16 cellular contexts compared by ENCODE assay signal in genomic region chr19:4115818-4116385, GRCh38. TPM values are rescaled to one million over a fixed set of nuclear protein-coding genes. Genes with fewer than 3 reads are reported as not detected.
DNase-seq lines count a peak whose midpoint lies in the region; ATAC-seq, FAIRE-seq and TF ChIP-seq lines count a peak whose summit lies in the region.
"Had no signal": no experiment of that assay in that cellular context is flagged by ENCODE, and none has a peak within 500 bp of the region (broad histone marks: within the 10 kb centered on the region; RNA-seq: fewer than 3 reads in every experiment).

No MANE protein-coding gene starts in this region.

- intact Hi-C loops in mammary epithelial cell (cut with micrococcal nuclease) = no loop called here

- H3K27ac ChIP-seq in WERI-Rb-1 = peak overlapping the region; percentile 67
- H3K27ac ChIP-seq in neutrophil = peak overlapping the region; percentile 80
- H3K27ac ChIP-seq in mammary epithelial cell (ENCODE audit: insufficient read depth, low read depth, low read length) = no peak overlapping the region
- H3K27ac ChIP-seq: pancreas had no signal

- dilution Hi-C loops in mammary epithelial cell (cut with HindIII; ENCODE audit: low sequenced_read_pairs) = no loop called here

- ATAC-seq in activated CD4-positive, CD25-positive, alpha-beta regulatory T cell treated with anti-CD3 and anti-CD28 coated beads, Interleukin-2, amount 50 U/mL, for 24 hours = peak; percentile 24 to 37
- peak; percentile 25 for ATAC-seq in GM18907 (IDR thresholded peaks at IDR 0.05; ENCODE audit: unreplicated experiment)
- ATAC-seq in HG02970 (IDR thresholded peaks at IDR 0.05; ENCODE audit: low FRiP score, unreplicated experiment) = no peak
- ATAC-seq: HCT116 had no signal

- CTCF ChIA-PET in mammary epithelial cell (lab: Charles Lee; ENCODE audit: low non-redundant PET) = interaction anchor here (0.5 kb wide), 1 partner anchor 35 kb away, joined by 17 read pairs; no protein-coding TSS in a partner anchor

- 83% methylated on average over 7 of the region's 13 CpGs for WGBS in mammary epithelial cell (ENCODE audit: low coverage, missing lambda C conversion rate)

- no peak for TF ChIP-seq POLR2A in GM12891 (IDR thresholded peaks at IDR 0.05; ENCODE audit: low read depth, low read length)

- H2AFZ ChIP-seq in mammary epithelial cell (ENCODE audit: low read depth, low read length) = no peak overlapping the region

- H3K9ac ChIP-seq in mammary epithelial cell (ENCODE audit: insufficient read depth, low read length) = no peak overlapping the region

- H3K36me3 ChIP-seq in WERI-Rb-1 (peaks cover 79% of the 10 kb centered on the region), neutrophil (peaks cover 82% of the 10 kb centered on the region), mammary epithelial cell (ENCODE audit: insufficient read depth, low read length) (no peaks in the 10 kb centered on the region)

- in situ Hi-C loops in mammary epithelial cell (cut with MboI; ENCODE audit: low sequenced_read_pairs in 2 of 2) = no loop called here

- peaks cover 23 to 31% of the 10 kb centered on the region in 2 experiments for H3K4me1 ChIP-seq in neutrophil (ENCODE audit: control insufficient read depth in 1 of 2, insufficient read depth in 1 of 2, low read depth in 1 of 2, low read length in 1 of 2)
- H3K4me1 ChIP-seq in mammary epithelial cell (ENCODE audit: insufficient read depth, low read length) = peaks cover 5% of the 10 kb centered on the region
- H3K4me1 ChIP-seq: pancreas had no signal

- no peaks in the 10 kb centered on the region for H3K27me3 ChIP-seq in WERI-Rb-1 (ENCODE audit: insufficient read depth, low read depth, severe bottlenecking)
- H3K27me3 ChIP-seq in neutrophil = no peaks in the 10 kb centered on the region
- H3K27me3 ChIP-seq in mammary epithelial cell (ENCODE audit: insufficient read depth, low read length) = no peaks in the 10 kb centered on the region
- H3K27me3 ChIP-seq: pancreas, upper lobe of left lung had no signal

- H3K4me3 ChIP-seq in WERI-Rb-1 (ENCODE audit: low read depth, low read length) (no peak overlapping the region), neutrophil (ENCODE audit: low read depth in 1 of 2, low read length in 1 of 2) (no peak overlapping the region), mammary epithelial cell (replicated peaks in 1 of 3; ENCODE audit: insufficient read depth in 1 of 3, low read depth in 2 of 3, low read length in 3 of 3) (no peak overlapping the region)
- H3K4me3 ChIP-seq: pancreas, upper lobe of left lung had no signal

- TF ChIP-seq CTCF in WERI-Rb-1 (IDR thresholded peaks at IDR 0.05; ENCODE audit: low read depth, low read length) (no peak), neutrophil (IDR thresholded peaks at IDR 0.05) (no peak), mammary epithelial cell (conservative IDR thresholded peaks at IDR 0.05 in 1 of 2, IDR thresholded peaks at IDR 0.05 in 1 of 2; ENCODE audit: extremely low read depth in 1 of 2, insufficient read depth in 1 of 2, low read depth in 1 of 2, low read length in 2 of 2) (no peak)

- peaks cover 44% of the 10 kb centered on the region for H3K79me2 ChIP-seq in mammary epithelial cell (ENCODE audit: insufficient read depth, low read length)

- no peak for FAIRE-seq in GM12891 (lab: Jason Lieb, UNC)
- FAIRE-seq: A204.1, pancreas had no signal

- DNase-seq in activated CD4-positive, CD25-positive, alpha-beta regulatory T cell treated with anti-CD3 and anti-CD28 coated beads, Interleukin-2, amount 50 U/mL, for 72 hours = no peak
- peak; percentile 84 for DNase-seq in WERI-Rb-1
- DNase-seq in GM12891 (ENCODE audit: insufficient read length, low spot score) = no peak
- no peak for DNase-seq in mammary epithelial cell
- DNase-seq: kidney glomerular epithelial cell, NCI-H1092 treated with DMSO at 0.1 percent for 48 hours, NCI-H526, pancreas had no signal

- H3K9me3 ChIP-seq in WERI-Rb-1 (ENCODE audit: severe bottlenecking) = peaks cover 4% of the 10 kb centered on the region
- H3K9me3 ChIP-seq in neutrophil = no peaks in the 10 kb centered on the region
- no peaks in the 10 kb centered on the region for H3K9me3 ChIP-seq in mammary epithelial cell (replicated peaks; ENCODE audit: insufficient read depth, low read length)
- H3K9me3 ChIP-seq: pancreas, upper lobe of left lung had no signal

- no TSS peak for BruUV-seq in mammary epithelial cell (replicated peaks; lab: Mats Ljungman, UMichigan)

- no peak overlapping the region for H3K4me2 ChIP-seq in mammary epithelial cell (ENCODE audit: insufficient read depth, low read depth, low read length)

- H4K20me1 ChIP-seq in mammary epithelial cell (ENCODE audit: insufficient read depth, low read length) = no peaks in the 10 kb centered on the region

TF ChIP-seq in GM12891, 5 proteins besides CTCF, POLR2A, EP300 and RAD21:
- TF ChIP-seq POLR2AphosphoS5 (IDR thresholded peaks at IDR 0.05; ENCODE audit: low read depth, low read length) = no peak
- no peak for TF ChIP-seq TAF1 (IDR thresholded peaks at IDR 0.05; ENCODE audit: low read depth, low read length)

RNA-seq across cellular contexts. Expression of gene MAP2K2, which starts 8.0 kb away (rescaled TPM):
- 130 TPM for polyA plus RNA-seq in GM12891 (2012; ENCODE audit: low read depth, missing spikeins)
- total RNA-seq in mammary epithelial cell = 100 to 1,000 TPM; 109 to 163 TPM
- polyA plus RNA-seq in mammary epithelial cell = 112 TPM
- polyA minus RNA-seq in mammary epithelial cell = 91.5 TPM

RNA-seq across cellular contexts. Expression of gene CREB3L3, which starts 37.5 kb away (rescaled TPM):
- 0.06 TPM for polyA plus RNA-seq in GM12891 (2012; ENCODE audit: low read depth, missing spikeins)
- not detected for total RNA-seq in mammary epithelial cell
- not detected for polyA plus RNA-seq in mammary epithelial cell
- not detected for polyA minus RNA-seq in mammary epithelial cell
- polyA plus RNA-seq: fibroblast of lung had no signal

RNA-seq across cellular contexts. Expression of gene ZBTB7A, which starts 49.2 kb away (rescaled TPM):
- 7.3 TPM for polyA plus RNA-seq in GM12891 (2012; ENCODE audit: low read depth, missing spikeins)
- 10 to 100 TPM; 40.8 to 52.9 TPM for total RNA-seq in mammary epithelial cell
- polyA plus RNA-seq in mammary epithelial cell = 11.0 TPM
- polyA minus RNA-seq in mammary epithelial cell = 9.2 TPM
